9 cellular contexts compared by ENCODE assay signal in genomic region chr4:2290974-2291704, GRCh38. TPM values are rescaled to one million over a fixed set of nuclear protein-coding genes. Genes with fewer than 3 reads are reported as not detected.
A peak's percentile ranks its signal among the peaks of the same experiment; 100 is the strongest.
DNase-seq lines count a peak whose midpoint lies in the region; ATAC-seq and TF ChIP-seq lines count a peak whose summit lies in the region.
"Had no signal": no experiment of that assay in that cellular context is flagged by ENCODE, and none has a peak within 500 bp of the region (broad histone marks: within the 10 kb centered on the region; RNA-seq: fewer than 3 reads in every experiment).

No MANE protein-coding gene starts in this region.

- H3K9me3 ChIP-seq in KOPT-K1 (ENCODE audit: insufficient read depth, low read length, poor library complexity, severe bottlenecking) (peaks cover 6% of the 10 kb centered on the region), MG63 (no peaks in the 10 kb centered on the region)
- H3K9me3 ChIP-seq: right lobe of liver had no signal

- peaks cover 3% of the 10 kb centered on the region for H3K27me3 Mint-ChIP-seq in activated CD8-positive, alpha-beta memory T cell treated with anti-CD3 and anti-CD28 coated beads, Interleukin-2, amount 10 ng/mL, durations not matched to agents 7 days and 5 days
- H3K27me3 Mint-ChIP-seq in immature natural killer cell (ENCODE audit: low read depth in 3 of 3), result peaks cover 11 to 16% (median 11%) of the 10 kb centered on the region in 3 donors
- H3K27me3 Mint-ChIP-seq in progenitor cell of endocrine pancreas, result no peaks in the 10 kb centered on the region

- peak overlapping the region; percentile 89 for H3K27ac ChIP-seq in KOPT-K1 (ENCODE audit: low read depth, low read length, poor library complexity, severe bottlenecking)
- H3K27ac ChIP-seq: right lobe of liver had no signal

- H3K4me3 ChIP-seq in MG63, result no peak overlapping the region
- H3K4me3 ChIP-seq: right lobe of liver had no signal

- TF ChIP-seq CTCF in progenitor cell of endocrine pancreas (IDR thresholded peaks at IDR 0.05; ENCODE audit: unreplicated experiment), result no peak

- peak overlapping the region; percentile 52 for H3K4me3 Mint-ChIP-seq in activated CD8-positive, alpha-beta memory T cell treated with anti-CD3 and anti-CD28 coated beads, Interleukin-2, amount 10 ng/mL, durations not matched to agents 7 days and 5 days
- H3K4me3 Mint-ChIP-seq in immature natural killer cell (peak overlapping the region; percentile 77 to 86 (median 80)), progenitor cell of endocrine pancreas (ENCODE audit: low read depth) (no peak overlapping the region)

- H3K36me3 Mint-ChIP-seq in activated CD8-positive, alpha-beta memory T cell treated with anti-CD3 and anti-CD28 coated beads, Interleukin-2, amount 10 ng/mL, durations not matched to agents 7 days and 5 days, result peaks cover 3% of the 10 kb centered on the region
- H3K36me3 Mint-ChIP-seq in immature natural killer cell (peaks cover 0 to 20% (median 11%) of the 10 kb centered on the region in 3 donors), progenitor cell of endocrine pancreas (ENCODE audit: insufficient read depth) (peaks cover 2% of the 10 kb centered on the region)

- DNase-seq in activated CD8-positive, alpha-beta memory T cell treated with anti-CD3 and anti-CD28 coated beads, Interleukin-2, amount 10 ng/mL, durations not matched to agents 7 days and 5 days, result peak; percentile 92
- DNase-seq in immature natural killer cell, result peak; percentile 93
- DNase-seq in stimulated activated CD8-positive, alpha-beta memory T cell treated with anti-CD3 and anti-CD28 coated beads, Interleukin-7, amount 100 ng/mL, for 4 hours (ENCODE audit: low read depth in 2 of 2), result peak; percentile 44 to 63
- DNase-seq in progenitor cell of endocrine pancreas (ENCODE audit: low spot score, unreplicated experiment), result no peak
- no peak for DNase-seq in DMS153 (lab: John Stamatoyannopoulos, UW)
- no peak for DNase-seq in MG63

- peaks cover 30% of the 10 kb centered on the region for H3K4me1 Mint-ChIP-seq in activated CD8-positive, alpha-beta memory T cell treated with anti-CD3 and anti-CD28 coated beads, Interleukin-2, amount 10 ng/mL, durations not matched to agents 7 days and 5 days
- H3K4me1 Mint-ChIP-seq in immature natural killer cell (peaks cover 28 to 34% of the 10 kb centered on the region in 2 donors), progenitor cell of endocrine pancreas (ENCODE audit: low read depth) (peaks cover 1% of the 10 kb centered on the region)

- no peaks in the 10 kb centered on the region for H3K36me3 ChIP-seq in KOPT-K1 (ENCODE audit: insufficient read depth, low read length)
- H3K36me3 ChIP-seq in MG63, result no peaks in the 10 kb centered on the region
- H3K36me3 ChIP-seq: right lobe of liver had no signal

- peak; percentile 94 for ATAC-seq in activated CD8-positive, alpha-beta memory T cell treated with anti-CD3 and anti-CD28 coated beads, Interleukin-2, amount 10 ng/mL, durations not matched to agents 7 days and 5 days
- no peak for ATAC-seq in GM21360 (IDR thresholded peaks at IDR 0.05; ENCODE audit: unreplicated experiment)

- CTCF ChIA-PET in activated CD8-positive, alpha-beta memory T cell treated with anti-CD3 and anti-CD28 coated beads, Interleukin-2, amount 10 ng/mL, durations not matched to agents 7 days and 5 days (lab: Charles Lee), result interaction anchor here (0.9 to 1.9 kb wide), 6 partner anchors 9 to 121 kb away, joined by 3 to 8 read pairs (median 5); partner anchors contain the start of gene MXD4

- no peaks in the 10 kb centered on the region for H3K9me3 Mint-ChIP-seq in activated CD8-positive, alpha-beta memory T cell treated with anti-CD3 and anti-CD28 coated beads, Interleukin-2, amount 10 ng/mL, durations not matched to agents 7 days and 5 days (ENCODE audit: low read depth)
- H3K9me3 Mint-ChIP-seq in immature natural killer cell (no peaks in the 10 kb centered on the region), progenitor cell of endocrine pancreas (ENCODE audit: low read depth) (peaks cover 6% of the 10 kb centered on the region)

- H3K27me3 ChIP-seq in MG63, result no peaks in the 10 kb centered on the region
- H3K27me3 ChIP-seq: right lobe of liver had no signal

- H3K27ac Mint-ChIP-seq in activated CD8-positive, alpha-beta memory T cell treated with anti-CD3 and anti-CD28 coated beads, Interleukin-2, amount 10 ng/mL, durations not matched to agents 7 days and 5 days, result peak overlapping the region; percentile 86
- H3K27ac Mint-ChIP-seq in immature natural killer cell (peak overlapping the region; percentile 85 to 100 (median 97)), progenitor cell of endocrine pancreas (no peak overlapping the region)

RNA-seq across cellular contexts. Expression of gene MXD4, which starts 29.2 kb away (rescaled TPM):
- 10 to 100 TPM; 13.7 to 14.3 TPM for total RNA-seq in activated CD8-positive, alpha-beta memory T cell treated with anti-CD3 and anti-CD28 coated beads, Interleukin-2, amount 10 ng/mL, durations not matched to agents 7 days and 5 days
- polyA plus RNA-seq in immature natural killer cell, result 10 to 100 TPM; 55.0 to 56.1 (median 55.0) TPM
- total RNA-seq in progenitor cell of endocrine pancreas, result 103 and 121 TPM in 2 replicates
- 25.0 and 31.4 TPM in 2 replicates for total RNA-seq in MG63 (2014; rRNA removed; shearing (Covaris generic); ENCODE audit: low replicate concordance)

RNA-seq across cellular contexts. Expression of gene HAUS3, which starts 49.2 kb away (rescaled TPM):
- total RNA-seq in activated CD8-positive, alpha-beta memory T cell treated with anti-CD3 and anti-CD28 coated beads, Interleukin-2, amount 10 ng/mL, durations not matched to agents 7 days and 5 days, result 10 to 100 TPM; 29.8 to 34.5 TPM
- polyA plus RNA-seq in immature natural killer cell, result 10 to 100 TPM; 12.8 to 21.7 (median 16.5) TPM
- 18.1 and 18.3 TPM in 2 replicates for total RNA-seq in progenitor cell of endocrine pancreas
- 7.7 and 11.7 TPM in 2 replicates for total RNA-seq in MG63 (2014; rRNA removed; shearing (Covaris generic); ENCODE audit: low replicate concordance)

RNA-seq across cellular contexts. Expression of gene POLN, which starts 49.2 kb away (rescaled TPM):
- 1 to 10 TPM; 5.5 to 5.6 TPM for total RNA-seq in activated CD8-positive, alpha-beta memory T cell treated with anti-CD3 and anti-CD28 coated beads, Interleukin-2, amount 10 ng/mL, durations not matched to agents 7 days and 5 days
- polyA plus RNA-seq in immature natural killer cell, result 1 to 10 TPM in 1 of 3 donors, under 1 TPM in 1, not detected in 1; 0.41 to 1.6 TPM
- 5.0 and 5.9 TPM in 2 replicates for total RNA-seq in progenitor cell of endocrine pancreas
- total RNA-seq in MG63 (2014; rRNA removed; shearing (Covaris generic); ENCODE audit: low replicate concordance), result not detected in 2 replicates

Comparison
In these comparisons a context has a peak if more than half of its experiments do, and no peak if none do; other contexts are left out.
1. DNase-seq: peak in activated CD8-positive, alpha-beta memory T cell treated with anti-CD3 and anti-CD28 coated beads, Interleukin-2, amount 10 ng/mL, durations not matched to agents 7 days and 5 days (single experiment), immature natural killer cell (3 of 3) and stimulated activated CD8-positive, alpha-beta memory T cell treated with anti-CD3 and anti-CD28 coated beads, Interleukin-7, amount 100 ng/mL, for 4 hours (2 of 2); none in progenitor cell of endocrine pancreas (single experiment), DMS153 (single experiment) and MG63 (single experiment).